Comparison of ENCODE assay signal across 8 cellular contexts in the genomic region with DNA sequence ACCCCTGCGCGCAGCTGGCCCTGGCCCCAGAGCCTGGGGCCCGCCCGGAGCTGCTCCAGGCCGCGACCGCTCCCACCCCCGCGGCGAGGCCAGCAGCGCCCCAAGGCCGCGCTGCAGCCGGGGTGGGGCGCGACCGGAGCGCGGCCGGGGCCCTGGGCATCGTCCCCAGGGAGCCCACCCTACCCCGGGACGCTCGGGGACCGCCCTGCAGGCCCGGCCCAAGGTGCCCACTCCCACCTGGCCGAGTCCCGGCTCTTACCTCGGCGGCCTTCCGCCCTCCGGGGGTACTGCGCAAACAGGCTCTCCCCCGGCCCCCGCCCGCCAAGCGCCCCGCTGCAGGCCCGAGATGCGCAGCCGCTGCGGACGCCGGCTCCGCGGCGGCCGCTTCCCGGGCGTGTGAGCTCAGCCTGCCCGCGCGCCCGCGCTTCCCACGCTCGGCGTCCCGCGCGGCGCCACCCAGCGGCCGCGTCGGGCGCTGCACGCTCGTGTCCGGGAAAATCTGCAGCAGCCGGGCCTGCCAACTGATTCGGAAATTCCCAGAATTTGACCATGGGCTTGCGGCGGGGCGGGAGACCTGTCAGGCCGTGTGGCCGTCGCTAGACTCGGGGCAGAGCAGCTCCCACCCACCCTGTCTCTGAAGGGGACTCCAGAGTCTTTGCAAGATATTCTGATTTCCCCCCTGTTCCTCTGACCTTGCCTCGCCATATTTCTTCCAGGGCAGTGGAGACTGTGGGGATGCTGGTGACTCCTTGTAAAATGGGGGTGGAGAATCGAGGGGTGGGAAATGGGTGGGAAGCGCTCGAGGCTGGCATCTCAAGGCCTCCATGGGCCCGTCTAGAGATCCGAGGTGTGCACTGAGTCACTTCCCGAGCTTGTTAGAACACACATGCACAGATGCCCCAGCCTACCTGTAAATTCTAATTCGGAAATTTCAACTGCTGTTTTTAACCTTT. TPM values are rescaled to one million over a fixed set of nuclear protein-coding genes. Genes with fewer than 3 reads are reported as not detected.
DNase-seq lines count a peak whose midpoint lies in the region; ATAC-seq and TF ChIP-seq lines count a peak whose summit lies in the region.

No MANE protein-coding gene starts in this region.

- peak overlapping the region; percentile 72 for H3K4me3 ChIP-seq in AG09309 (ENCODE audit: control insufficient read depth, low read depth, low read length)

- TF ChIP-seq CTCF in AG09309 (IDR thresholded peaks at IDR 0.05; ENCODE audit: control insufficient read depth, insufficient read depth, low read depth, low read length, missing control alignments) = peak; percentile 66

- no peaks in the 10 kb centered on the region for H3K27me3 Mint-ChIP-seq in activated CD4-positive, alpha-beta T cell treated with anti-CD3 and anti-CD28 coated beads, Interleukin-2, amount 10 ng/mL, durations not matched to agents 24 days and 14 days

- peaks cover 77% of the 10 kb centered on the region for H3K4me1 Mint-ChIP-seq in activated CD4-positive, alpha-beta T cell treated with anti-CD3 and anti-CD28 coated beads, Interleukin-2, amount 10 ng/mL, durations not matched to agents 24 days and 14 days

- intact Hi-C loops in activated CD4-positive, alpha-beta T cell treated with anti-CD3 and anti-CD28 coated beads, Interleukin-2, amount 10 ng/mL, durations not matched to agents 24 days and 14 days (cut with micrococcal nuclease) = loop anchor here (1.0 kb wide), 3 partner anchors 14 to 43 kb away; no protein-coding TSS in a partner anchor

- H3K4me3 Mint-ChIP-seq in activated CD4-positive, alpha-beta T cell treated with anti-CD3 and anti-CD28 coated beads, Interleukin-2, amount 10 ng/mL, durations not matched to agents 24 days and 14 days = peak overlapping the region; percentile 93

- no peaks in the 10 kb centered on the region for H3K9me3 Mint-ChIP-seq in activated CD4-positive, alpha-beta T cell treated with anti-CD3 and anti-CD28 coated beads, Interleukin-2, amount 10 ng/mL, durations not matched to agents 24 days and 14 days

- ATAC-seq in GM18519 (IDR thresholded peaks at IDR 0.05; ENCODE audit: low FRiP score, unreplicated experiment) (peak; percentile 52), HG03039 (IDR thresholded peaks at IDR 0.05; ENCODE audit: unreplicated experiment) (peak; percentile 43), left lobe of liver (peak; percentile 94)

- DNase-seq in AG09309 (ENCODE audit: low read depth) = no peak
- peak; percentile 32 for DNase-seq in NCI-H2196 treated with DMSO at 0.1 percent for 48 hours (lab: John Stamatoyannopoulos, UW; ENCODE audit: unreplicated experiment)
- peak; percentile 94 for DNase-seq in activated CD4-positive, alpha-beta T cell treated with anti-CD3 and anti-CD28 coated beads, Interleukin-2, amount 10 ng/mL, durations not matched to agents 24 days and 14 days
- peak; percentile 25 for DNase-seq in cortex of kidney (lab: John Stamatoyannopoulos, UW)
- peak; percentile 79 for DNase-seq in left lobe of liver (ENCODE audit: low spot score)
- peak; percentile 73 to 74 for DNase-seq in stimulated activated CD4-positive, alpha-beta T cell treated with anti-CD3 and anti-CD28 coated beads, Interleukin-2, amount 100 ng/mL, for 24 hours

- H3K36me3 Mint-ChIP-seq in activated CD4-positive, alpha-beta T cell treated with anti-CD3 and anti-CD28 coated beads, Interleukin-2, amount 10 ng/mL, durations not matched to agents 24 days and 14 days (ENCODE audit: low read depth) = peaks cover 21% of the 10 kb centered on the region

- peak overlapping the region; percentile 91 for H3K27ac Mint-ChIP-seq in activated CD4-positive, alpha-beta T cell treated with anti-CD3 and anti-CD28 coated beads, Interleukin-2, amount 10 ng/mL, durations not matched to agents 24 days and 14 days

RNA-seq across cellular contexts. Expression of a gene that starts 41.9 kb away (rescaled TPM):
- total RNA-seq in activated CD4-positive, alpha-beta T cell treated with anti-CD3 and anti-CD28 coated beads, Interleukin-2, amount 10 ng/mL, durations not matched to agents 24 days and 14 days = not detected in 2 replicates
- 1.1 TPM for total RNA-seq in left lobe of liver

Comparison
In these comparisons a context has a peak if more than half of its experiments do, and no peak if none do; other contexts are left out.
1. ATAC-seq: peak in every context shown above with its lines; median percentile 94 in left lobe of liver; 52 in GM18519; 43 in HG03039.